ENCODE assay signal across 17 cellular contexts in genomic region chr2:72001937-72002690, GRCh38.
DNase-seq lines count a peak whose midpoint lies in the region; ATAC-seq, FAIRE-seq and TF ChIP-seq lines count a peak whose summit lies in the region.
"Had no signal": no experiment of that assay in that cellular context is flagged by ENCODE, and none has a peak within 500 bp of the region (broad histone marks: within the 10 kb centered on the region; RNA-seq: fewer than 3 reads in every experiment).

No MANE protein-coding gene starts in this region.

- no peaks in the 10 kb centered on the region for H3K79me2 ChIP-seq in K562 (ENCODE audit: control insufficient read depth, insufficient read depth, low read length)

- no peak overlapping the region for H3K4me3 ChIP-seq in right atrium auricular region
- no peak overlapping the region for H3K4me3 ChIP-seq in left ventricle myocardium inferior
- H3K4me3 ChIP-seq in K562: no peak overlapping the region
- H3K4me3 ChIP-seq in small intestine (ENCODE audit: low read depth in 1 of 2, low read length in 2 of 2): no peak overlapping the region
- H3K4me3 ChIP-seq: PC-9 had no signal

- H3K9me3 ChIP-seq in right atrium auricular region (no peaks in the 10 kb centered on the region), left ventricle myocardium inferior (replicated peaks) (no peaks in the 10 kb centered on the region), K562 (replicated peaks; ENCODE audit: control insufficient read depth, insufficient read depth, low read depth, low read length) (no peaks in the 10 kb centered on the region), small intestine (ENCODE audit: control insufficient read depth, low read depth) (no peaks in the 10 kb centered on the region)
- H3K9me3 ChIP-seq: Caco-2 had no signal

- 8% methylated on average over 9 of the region's 9 CpGs for WGBS in K562 (ENCODE audit: insufficient coverage, low coverage, missing lambda C conversion rate)
- WGBS in small intestine, 3 donors: 26 to 59% (median 48%) methylated on average over 9 of the region's 9 CpGs

- no peak overlapping the region for H3K27ac ChIP-seq in right atrium auricular region
- H3K27ac ChIP-seq in left ventricle myocardium inferior (replicated peaks): no peak overlapping the region
- no peak overlapping the region for H3K27ac ChIP-seq in K562 (ENCODE audit: extremely low read depth, low read depth, low read length)
- no peak overlapping the region for H3K27ac ChIP-seq in small intestine (ENCODE audit: low read depth in 1 of 2, low read length in 1 of 2)
- H3K27ac ChIP-seq: PC-9, RWPE1 had no signal

- H4K20me1 ChIP-seq in K562 (replicated peaks; ENCODE audit: control insufficient read depth, insufficient read depth, low read length): no peaks in the 10 kb centered on the region

- CTCF ChIA-PET in K562 (lab: Yijun Ruan, JAX; ENCODE audit: low intra/inter-chr PET ratio): no interaction called here

- no peaks in the 10 kb centered on the region for H3K9me1 ChIP-seq in K562 (ENCODE audit: control insufficient read depth, insufficient read depth, low read length)

- no peak for TF ChIP-seq RAD21 in K562 (CRISPR knock-in tag; conservative IDR thresholded peaks at IDR 0.05 in 1 of 2, IDR thresholded peaks at IDR 0.05 in 1 of 2)

- no peak for TF ChIP-seq POLR2A in K562 (conservative IDR thresholded peaks at IDR 0.05)

- no peaks in the 10 kb centered on the region for H3K36me3 ChIP-seq in right atrium auricular region
- H3K36me3 ChIP-seq in left ventricle myocardium inferior: no peaks in the 10 kb centered on the region
- H3K36me3 ChIP-seq in K562 (ENCODE audit: control insufficient read depth, insufficient read depth, low read length): no peaks in the 10 kb centered on the region
- no peaks in the 10 kb centered on the region for H3K36me3 ChIP-seq in small intestine (ENCODE audit: control insufficient read depth in 2 of 2, insufficient read depth in 2 of 2, low read length in 2 of 2)

- no peak for TF ChIP-seq EP300 in K562 (IDR thresholded peaks at IDR 0.05; ENCODE audit: low read length)

- ATAC-seq in K562 (no peak), GM21717 (IDR thresholded peaks at IDR 0.05; ENCODE audit: unreplicated experiment) (no peak)

- DNase-seq in right atrium auricular region (ENCODE audit: low spot score) (peak; percentile 34), left ventricle myocardium inferior (no peak), K562 (ENCODE audit: extremely low read depth in 1 of 4, low spot score in 3 of 4) (peak in 2 of 4 experiments; percentile 5 to 25), islet precursor cell (peak; percentile 58), small intestine (peak; percentile 65), COLO668 (lab: John Stamatoyannopoulos, UW; ENCODE audit: unreplicated experiment) (no peak)
- DNase-seq in activated T-cell treated with anti-CD3 and anti-CD28 coated beads, Interleukin-2, amount 50 U/mL, for 1 hour: no peak
- DNase-seq: Caco-2; CD4-positive, CD25-positive, alpha-beta regulatory T cell; GOT3; NCI-H1105 treated with DMSO at 0.1 percent for 48 hours; NCI-H1694 treated with DMSO at 0.1 percent for 48 hours; NCI-H510A; NCI-H82; PC-9 had no signal

- intact Hi-C loops in left ventricle myocardium inferior (cut with micrococcal nuclease): no loop called here
- intact Hi-C loops in K562 (cut with micrococcal nuclease): no loop called here

- POLR2A ChIA-PET in K562 (lab: Yijun Ruan, JAX): interaction anchor here (0.6 to 0.9 kb wide), 2 partner anchors 11 to 204 kb away, joined by 3 to 4 read pairs; no protein-coding TSS in a partner anchor

- H3K27me3 ChIP-seq in right atrium auricular region (no peaks in the 10 kb centered on the region), left ventricle myocardium inferior (ENCODE audit: low read depth) (peaks cover 44% of the 10 kb centered on the region), K562 (ENCODE audit: control insufficient read depth in 2 of 2, insufficient read depth in 2 of 2, low read length in 2 of 2) (peaks cover 4 to 49% of the 10 kb centered on the region in 2 experiments; a peak in 3 of 5 replicates), small intestine (ENCODE audit: control insufficient read depth in 2 of 2, insufficient read depth in 2 of 2, low read length in 2 of 2) (peaks cover 0 to 2% of the 10 kb centered on the region in 2 donors)

- FAIRE-seq in K562 (lab: Jason Lieb, UNC) (no peak), small intestine (lab: Jason Lieb, UNC) (no peak)

- in situ Hi-C loops in K562 (cut with MboI): no loop called here

- no peak overlapping the region for H3K9ac ChIP-seq in K562 (ENCODE audit: insufficient read depth in 1 of 2, low read depth in 2 of 2, low read length in 2 of 2)

- no peak overlapping the region for H3K4me2 ChIP-seq in K562 (ENCODE audit: insufficient read depth, low read length)
- H3K4me2 ChIP-seq: PC-9 had no signal

- no peak for TF ChIP-seq CTCF in right atrium auricular region (IDR thresholded peaks at IDR 0.05)
- TF ChIP-seq CTCF in left ventricle myocardium inferior (IDR thresholded peaks at IDR 0.05; ENCODE audit: borderline replicate concordance): no peak
- no peak for TF ChIP-seq CTCF in K562 (IDR thresholded peaks at IDR 0.05 in 2 of 3, conservative IDR thresholded peaks at IDR 0.05 in 1 of 3; ENCODE audit: insufficient read depth in 2 of 3, low read depth in 1 of 3, low read length in 3 of 3)

- no peak overlapping the region for H2AFZ ChIP-seq in K562 (ENCODE audit: low read depth, low read length)
- H2AFZ ChIP-seq: PC-9 had no signal

- BruUV-seq in K562 (replicated peaks; lab: Mats Ljungman, UMichigan): no TSS peak

- H3K4me1 ChIP-seq in right atrium auricular region: no peaks in the 10 kb centered on the region
- no peaks in the 10 kb centered on the region for H3K4me1 ChIP-seq in left ventricle myocardium inferior
- peaks cover 0 to 6% of the 10 kb centered on the region in 2 experiments; a peak in 1 of 5 replicates for H3K4me1 ChIP-seq in K562 (replicated peaks in 1 of 2; ENCODE audit: control insufficient read depth in 2 of 2, insufficient read depth in 2 of 2, low read length in 2 of 2)
- peaks cover 2 to 7% of the 10 kb centered on the region in 2 donors for H3K4me1 ChIP-seq in small intestine (ENCODE audit: control insufficient read depth in 2 of 2, insufficient read depth in 1 of 2, low read depth in 1 of 2, low read length in 1 of 2)
- H3K4me1 ChIP-seq: Caco-2 had no signal

TF ChIP-seq in K562, 482 proteins besides CTCF, POLR2A, EP300 and RAD21 (continues in another document):
- TF ChIP-seq ZBTB40 (IDR thresholded peaks at IDR 0.05): no peak
- no peak for TF ChIP-seq ZBTB40 (CRISPR knock-in tag; IDR thresholded peaks at IDR 0.05)
- TF ChIP-seq RFX1 (IDR thresholded peaks at IDR 0.05): no peak

Comparison
In these comparisons a context has a peak if more than half of its experiments do, and no peak if none do; other contexts are left out.
1. DNase-seq: peak in right atrium auricular region (single experiment), islet precursor cell (single experiment) and small intestine (single experiment); none in left ventricle myocardium inferior (single experiment), activated T-cell treated with anti-CD3 and anti-CD28 coated beads, Interleukin-2, amount 50 U/mL, for 1 hour (single experiment) and COLO668 (single experiment).